In genomic region chr10:21281173-21281572, GRCh38 we compare ENCODE assay signal across 1 cellular context.
TF ChIP-seq lines count a peak whose summit lies in the region.

No MANE protein-coding gene starts in this region.

TF ChIP-seq in HCT116, 20 proteins besides CTCF, POLR2A, EP300 and RAD21 (continued from another document):
- TF ChIP-seq ZBTB33 (IDR thresholded peaks at IDR 0.05; ENCODE audit: extremely low read depth, insufficient replicate concordance, low read length) = no peak
